Comparison of ENCODE assay signal across 28 cellular contexts in genomic region chr16:1900452-1900774, GRCh38. TPM values are rescaled to one million over a fixed set of nuclear protein-coding genes. Genes with fewer than 3 reads are reported as not detected.
DNase-seq lines count a peak whose midpoint lies in the region; ATAC-seq, FAIRE-seq and TF ChIP-seq lines count a peak whose summit lies in the region.
"Had no signal": no experiment of that assay in that cellular context is flagged by ENCODE, and none has a peak within 500 bp of the region (broad histone marks: within the 10 kb centered on the region; RNA-seq: fewer than 3 reads in every experiment).

No MANE protein-coding gene starts in this region.

- no peaks in the 10 kb centered on the region for H3K36me3 Mint-ChIP-seq in stimulated activated naive B cell treated with anti-CD40 and anti-IgM and Interleukin-4, amounts not matched to agents 10 μg/mL and 1 μg/mL and 100 μg/mL, for 72 hours
- H3K36me3 Mint-ChIP-seq: mesothelial cell of epicardium; natural killer cell treated with Interleukin-12 subunit alpha and Interleukin-12 subunit beta and Interleukin-15 and Interleukin-18, amount 100 ng/mL, for 72 hours had no signal

- no peaks in the 10 kb centered on the region for H3K9me3 ChIP-seq in left ventricle myocardium inferior (replicated peaks)
- H3K9me3 ChIP-seq in kidney (ENCODE audit: control insufficient read depth in 1 of 2, low read length in 2 of 2) = no peaks in the 10 kb centered on the region
- no peaks in the 10 kb centered on the region for H3K9me3 ChIP-seq in upper lobe of left lung
- H3K9me3 ChIP-seq: A549, adrenal gland, sigmoid colon had no signal

- no peak for TF ChIP-seq CTCF in left ventricle myocardium inferior (IDR thresholded peaks at IDR 0.05; ENCODE audit: borderline replicate concordance)
- TF ChIP-seq CTCF in kidney (IDR thresholded peaks at IDR 0.05; ENCODE audit: borderline replicate concordance, extremely low read depth, insufficient read depth) = no peak
- no peak for TF ChIP-seq CTCF in upper lobe of left lung (IDR thresholded peaks at IDR 0.05)

- H3K4me3 Mint-ChIP-seq in stimulated activated naive B cell treated with anti-CD40 and anti-IgM and Interleukin-4, amounts not matched to agents 10 μg/mL and 1 μg/mL and 100 μg/mL, for 72 hours = no peak overlapping the region
- H3K4me3 Mint-ChIP-seq: mesothelial cell of epicardium; natural killer cell treated with Interleukin-12 subunit alpha and Interleukin-12 subunit beta and Interleukin-15 and Interleukin-18, amount 100 ng/mL, for 72 hours had no signal

- ATAC-seq in Right ventricle myocardium inferior (no peak), upper lobe of left lung (ENCODE audit: low FRiP score in 2 of 2) (peak; percentile 8 to 16)
- no peak for ATAC-seq in stimulated activated naive B cell treated with anti-CD40 and anti-IgM and Interleukin-4, amounts not matched to agents 10 μg/mL and 1 μg/mL and 100 μg/mL, for 72 hours (replicated peaks)
- ATAC-seq: A549; left cardiac atrium; natural killer cell treated with Interleukin-12 subunit alpha and Interleukin-12 subunit beta and Interleukin-15 and Interleukin-18, amount 100 ng/mL, for 72 hours had no signal

- no peak overlapping the region for H3K27ac Mint-ChIP-seq in stimulated activated naive B cell treated with anti-CD40 and anti-IgM and Interleukin-4, amounts not matched to agents 10 μg/mL and 1 μg/mL and 100 μg/mL, for 72 hours
- H3K27ac Mint-ChIP-seq: mesothelial cell of epicardium; natural killer cell treated with Interleukin-12 subunit alpha and Interleukin-12 subunit beta and Interleukin-15 and Interleukin-18, amount 100 ng/mL, for 72 hours had no signal

- H3K27me3 Mint-ChIP-seq in stimulated activated naive B cell treated with anti-CD40 and anti-IgM and Interleukin-4, amounts not matched to agents 10 μg/mL and 1 μg/mL and 100 μg/mL, for 72 hours = peaks cover 8 to 36% of the 10 kb centered on the region in 2 donors

- H3K27ac ChIP-seq in left ventricle myocardium inferior (replicated peaks) (no peak overlapping the region), kidney (ENCODE audit: low read depth in 2 of 2, low read length in 2 of 2) (no peak overlapping the region), upper lobe of left lung (peak overlapping the region in 2 of 4 donors; percentile 45 to 57)
- H3K27ac ChIP-seq: A549, adrenal gland, coronary artery, sigmoid colon had no signal

- H3K27me3 ChIP-seq in left ventricle myocardium inferior (ENCODE audit: low read depth) = peaks cover 90% of the 10 kb centered on the region
- H3K27me3 ChIP-seq in upper lobe of left lung = no peaks in the 10 kb centered on the region
- H3K27me3 ChIP-seq: adrenal gland had no signal

- peaks cover 0 to 2% of the 10 kb centered on the region in 2 donors for H3K4me1 Mint-ChIP-seq in stimulated activated naive B cell treated with anti-CD40 and anti-IgM and Interleukin-4, amounts not matched to agents 10 μg/mL and 1 μg/mL and 100 μg/mL, for 72 hours
- H3K4me1 Mint-ChIP-seq: mesothelial cell of epicardium had no signal

- no peak for TF ChIP-seq POLR2A in upper lobe of left lung (IDR thresholded peaks at IDR 0.05)

- no peak for TF ChIP-seq EP300 in upper lobe of left lung (IDR thresholded peaks at IDR 0.05)

- no peaks in the 10 kb centered on the region for H3K9me3 Mint-ChIP-seq in stimulated activated naive B cell treated with anti-CD40 and anti-IgM and Interleukin-4, amounts not matched to agents 10 μg/mL and 1 μg/mL and 100 μg/mL, for 72 hours
- H3K9me3 Mint-ChIP-seq: mesothelial cell of epicardium; natural killer cell treated with Interleukin-12 subunit alpha and Interleukin-12 subunit beta and Interleukin-15 and Interleukin-18, amount 100 ng/mL, for 72 hours had no signal

- no peaks in the 10 kb centered on the region for H3K36me3 ChIP-seq in left ventricle myocardium inferior
- H3K36me3 ChIP-seq in kidney (ENCODE audit: control insufficient read depth in 1 of 2, insufficient read depth in 2 of 2, low read length in 2 of 2) = no peaks in the 10 kb centered on the region
- no peaks in the 10 kb centered on the region for H3K36me3 ChIP-seq in upper lobe of left lung
- H3K36me3 ChIP-seq: adrenal gland, sigmoid colon had no signal

- FAIRE-seq in kidney (lab: Jason Lieb, UNC) = no peak
- FAIRE-seq: A549, D721Med, urothelium cell line had no signal

- DNase-seq in Right ventricle myocardium inferior (ENCODE audit: missing footprints) = peak; percentile 47
- no peak for DNase-seq in left ventricle myocardium inferior
- peak; percentile 92 for DNase-seq in NCI-H748 treated with DMSO at 0.1 percent for 48 hours (lab: John Stamatoyannopoulos, UW)
- peak; percentile 29 for DNase-seq in kidney
- peak; percentile 37 to 80 for DNase-seq in upper lobe of left lung
- DNase-seq in stimulated activated naive B cell treated with anti-CD40 and anti-IgM and Interleukin-4, amounts not matched to agents 10 μg/mL and 1 μg/mL and 100 μg/mL, for 72 hours = no peak
- DNase-seq in NCI-H1105 treated with DMSO at 0.1 percent for 48 hours (lab: John Stamatoyannopoulos, UW) = no peak
- DNase-seq in NCI-H2171 (lab: John Stamatoyannopoulos, UW) = no peak
- DNase-seq: activated CD4-positive, CD25-positive, alpha-beta regulatory T cell treated with anti-CD3 and anti-CD28 coated beads, Interleukin-2, amount 50 U/mL, for 72 hours; activated gamma-delta T cell treated with Interleukin-2 at 50 U/mL for 16 hours; activated T-cell treated with anti-CD3 and anti-CD28 coated beads, Interleukin-2, amount 50 U/mL, for 1 hour; adrenal gland; GDM1; left cardiac atrium; NCI-H1694 treated with DMSO at 0.1 percent for 48 hours; NCI-H446; posterior cingulate gyrus; sigmoid colon had no signal

- H3K4me1 ChIP-seq in left ventricle myocardium inferior (no peaks in the 10 kb centered on the region), kidney (ENCODE audit: control insufficient read depth in 1 of 2, insufficient read depth in 1 of 2, low read depth in 1 of 2, low read length in 2 of 2) (no peaks in the 10 kb centered on the region), upper lobe of left lung (peaks cover 0 to 17% (median 9%) of the 10 kb centered on the region in 4 donors)
- H3K4me1 ChIP-seq: A549, adrenal gland, sigmoid colon had no signal

- WGBS in upper lobe of left lung, 2 donors = 62 to 66% methylated on average over 8 to 9 of the region's 9 CpGs

- no peak overlapping the region for H3K4me3 ChIP-seq in left ventricle myocardium inferior
- no peak overlapping the region for H3K4me3 ChIP-seq in kidney (ENCODE audit: low read length in 2 of 2)
- H3K4me3 ChIP-seq in upper lobe of left lung = no peak overlapping the region
- H3K4me3 ChIP-seq: A549, adrenal gland, coronary artery, sigmoid colon had no signal

- no peak overlapping the region for H3K9ac ChIP-seq in kidney (ENCODE audit: low read length in 2 of 2)

- intact Hi-C loops in Right ventricle myocardium inferior (cut with DNase I) = no loop called here
- intact Hi-C loops in left ventricle myocardium inferior (cut with micrococcal nuclease) = no loop called here
- intact Hi-C loops in kidney (cut with DNase I) = no loop called here

RNA-seq across cellular contexts. Expression of gene HS3ST6, which starts 17.8 kb away (rescaled TPM):
- not detected for total RNA-seq in Right ventricle myocardium inferior
- total RNA-seq in left ventricle myocardium inferior = not detected
- 0.19 TPM for total RNA-seq in kidney
- polyA plus RNA-seq in kidney (ENCODE audit: insufficient read depth, low read depth, low replicate concordance) = 0.73 TPM
- total RNA-seq in upper lobe of left lung = 1 to 10 TPM in 2 of 6 donors, under 1 TPM in 2, not detected in 2; 0.44 to 4.0 (median 0.95) TPM
- total RNA-seq: adrenal gland; bronchial epithelial cell; left cardiac atrium; M059J; natural killer cell treated with Interleukin-12 subunit alpha and Interleukin-12 subunit beta and Interleukin-15 and Interleukin-18, amount 100 ng/mL, for 72 hours; RPMI7951; sigmoid colon had no signal
- polyA plus RNA-seq: BJ had no signal

RNA-seq across cellular contexts. Expression of gene MEIOB, which starts 28.4 kb away (rescaled TPM):
- total RNA-seq in Right ventricle myocardium inferior (not detected), left ventricle myocardium inferior (not detected), kidney (0.16 TPM), upper lobe of left lung (under 1 TPM in 1 of 6 donors, not detected in 5; 0.54 TPM)
- 1.4 TPM for polyA plus RNA-seq in kidney (ENCODE audit: insufficient read depth, low read depth, low replicate concordance)
- total RNA-seq: mesothelial cell of epicardium; natural killer cell treated with Interleukin-12 subunit alpha and Interleukin-12 subunit beta and Interleukin-15 and Interleukin-18, amount 100 ng/mL, for 72 hours; RPMI7951; sigmoid colon had no signal
- polyA plus RNA-seq: adrenal gland had no signal

RNA-seq across cellular contexts. Expression of gene MSRB1, which starts 42.6 kb away (rescaled TPM):
- total RNA-seq in Right ventricle myocardium inferior = 25.3 TPM
- total RNA-seq in left ventricle myocardium inferior = 32.7 TPM
- total RNA-seq in kidney = 32.0 TPM
- polyA plus RNA-seq in kidney (ENCODE audit: insufficient read depth, low read depth, low replicate concordance) = 189 TPM
- 10 to 100 TPM; 18.2 to 45.3 (median 31.9) TPM for total RNA-seq in upper lobe of left lung

RNA-seq across cellular contexts. Expression of gene RPL3L, which starts 54.1 kb away (rescaled TPM):
- total RNA-seq in Right ventricle myocardium inferior (271 TPM), left ventricle myocardium inferior (262 TPM), kidney (not detected), upper lobe of left lung (not detected)
- not detected for polyA plus RNA-seq in kidney (ENCODE audit: insufficient read depth, low read depth, low replicate concordance)
- total RNA-seq: M059J, mesothelial cell of epicardium, RPMI7951, sigmoid colon had no signal
- polyA plus RNA-seq: A549, BJ had no signal

RNA-seq across cellular contexts. Expression of gene NDUFB10, which starts 58.9 kb away (rescaled TPM):
- total RNA-seq in Right ventricle myocardium inferior (737 TPM), left ventricle myocardium inferior (601 TPM), kidney (123 TPM), upper lobe of left lung (100 to 1,000 TPM in 4 of 6 donors, 10 to 100 TPM in 2; 76.5 to 245 (median 107) TPM)
- polyA plus RNA-seq in kidney (ENCODE audit: insufficient read depth, low read depth, low replicate concordance) = 432 TPM

Comparison
In these comparisons a context has a peak if more than half of its experiments do, and no peak if none do; other contexts are left out.
1. DNase-seq: peak in Right ventricle myocardium inferior (single experiment), NCI-H748 treated with DMSO at 0.1 percent for 48 hours (single experiment), kidney (single experiment) and upper lobe of left lung (2 of 2); none in left ventricle myocardium inferior (single experiment), stimulated activated naive B cell treated with anti-CD40 and anti-IgM and Interleukin-4, amounts not matched to agents 10 μg/mL and 1 μg/mL and 100 μg/mL, for 72 hours (single experiment), NCI-H1105 treated with DMSO at 0.1 percent for 48 hours (single experiment) and NCI-H2171 (single experiment).
2. ATAC-seq: peak in upper lobe of left lung (2 of 2); none in Right ventricle myocardium inferior (single experiment) and stimulated activated naive B cell treated with anti-CD40 and anti-IgM and Interleukin-4, amounts not matched to agents 10 μg/mL and 1 μg/mL and 100 μg/mL, for 72 hours (0 of 2).